18 cellular contexts compared by ENCODE assay signal in the genomic region with DNA sequence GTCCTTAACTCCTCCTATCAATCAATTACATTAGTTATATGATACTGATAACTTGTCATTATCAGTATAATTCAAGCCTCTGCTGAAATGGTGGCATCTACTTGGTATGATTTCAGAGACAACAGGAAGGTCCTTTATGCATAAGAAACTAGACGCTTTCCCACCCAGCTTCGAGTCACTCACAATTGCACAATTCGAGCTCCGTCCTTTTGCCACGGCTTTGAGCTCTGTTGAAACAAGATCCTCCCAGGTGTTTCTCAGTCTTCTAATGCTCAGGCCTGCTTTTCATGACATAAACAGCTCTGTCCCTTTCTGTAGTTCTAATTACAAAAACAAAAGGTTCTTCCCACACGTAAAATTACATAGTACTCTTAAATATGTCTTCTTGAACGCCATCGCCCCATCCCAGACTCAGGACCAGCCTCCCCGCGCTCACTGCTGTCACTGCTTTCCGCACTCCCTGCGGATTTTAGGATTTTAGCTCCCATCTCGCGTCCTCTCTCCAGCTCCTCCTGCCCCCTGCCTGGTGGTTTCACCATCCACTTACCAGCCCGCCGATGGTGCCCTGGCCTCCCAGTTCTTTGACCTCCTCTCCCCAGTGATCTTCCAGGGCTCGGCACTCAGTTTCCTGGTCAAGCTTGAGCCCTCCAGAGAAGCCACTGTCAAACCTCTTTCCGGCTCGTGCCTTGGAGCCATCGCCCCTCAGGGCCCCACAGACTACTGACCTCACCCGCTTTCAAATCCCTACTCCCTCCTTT. TPM values are rescaled to one million over a fixed set of nuclear protein-coding genes. Genes with fewer than 3 reads are reported as not detected.
DNase-seq lines count a peak whose midpoint lies in the region; ATAC-seq, FAIRE-seq and TF ChIP-seq lines count a peak whose summit lies in the region.
"Had no signal": no experiment of that assay in that cellular context is flagged by ENCODE, and none has a peak within 500 bp of the region (broad histone marks: within the 10 kb centered on the region; RNA-seq: fewer than 3 reads in every experiment).

No MANE protein-coding gene starts in this region.

- H3K79me2 ChIP-seq in HepG2 (ENCODE audit: insufficient read depth, low read length) (no peaks in the 10 kb centered on the region), mammary epithelial cell (ENCODE audit: insufficient read depth, low read length) (no peaks in the 10 kb centered on the region), mesendoderm (ENCODE audit: control insufficient read depth, insufficient read depth, low read length) (no peaks in the 10 kb centered on the region)

- H2AFZ ChIP-seq in HepG2 (ENCODE audit: low read length), result no peak overlapping the region
- no peak overlapping the region for H2AFZ ChIP-seq in mammary epithelial cell (ENCODE audit: low read depth, low read length)

- H2BK120ac ChIP-seq in mesendoderm (ENCODE audit: low read depth, low read length), result no peak overlapping the region

- peak overlapping the region; percentile 45 for H3K56ac ChIP-seq in mesendoderm (ENCODE audit: low read length)

- no peak for TF ChIP-seq RAD21 in HepG2 (CRISPR knock-in tag; IDR thresholded peaks at IDR 0.05)

- in situ Hi-C loops in HepG2 (cut with HindIII; ENCODE audit: extremely low pct_ligation_motif_present, low pct_unique_long_range_greater_than_20kb) (no loop called here), mammary epithelial cell (cut with MboI; ENCODE audit: low sequenced_read_pairs in 2 of 2) (no loop called here)

- H3K27me3 ChIP-seq in HepG2 (ENCODE audit: control insufficient read depth in 1 of 2, insufficient read depth in 2 of 2, low read length in 2 of 2) (no peaks in the 10 kb centered on the region), right lobe of liver (no peaks in the 10 kb centered on the region), mammary epithelial cell (ENCODE audit: insufficient read depth, low read length) (no peaks in the 10 kb centered on the region), mesendoderm (ENCODE audit: insufficient read depth, low read length, poor library complexity) (no peaks in the 10 kb centered on the region), vagina (no peaks in the 10 kb centered on the region)
- H3K27me3 ChIP-seq: sigmoid colon had no signal

- H4K5ac ChIP-seq in mesendoderm (ENCODE audit: low read length), result no peak overlapping the region

- H3K4ac ChIP-seq in mesendoderm (ENCODE audit: low read depth, low read length), result no peak overlapping the region

- BruUV-seq in HepG2 (replicated peaks; lab: Mats Ljungman, UMichigan) (no TSS peak), mammary epithelial cell (replicated peaks; lab: Mats Ljungman, UMichigan) (no TSS peak)

- TF ChIP-seq CTCF in HepG2 (CRISPR knock-in tag; IDR thresholded peaks at IDR 0.05), result no peak
- no peak for TF ChIP-seq CTCF in right lobe of liver (IDR thresholded peaks at IDR 0.05)
- no peak for TF ChIP-seq CTCF in mammary epithelial cell (conservative IDR thresholded peaks at IDR 0.05 in 1 of 2, IDR thresholded peaks at IDR 0.05 in 1 of 2; ENCODE audit: extremely low read depth in 1 of 2, insufficient read depth in 1 of 2, low read depth in 1 of 2, low read length in 2 of 2)
- TF ChIP-seq CTCF in vagina (IDR thresholded peaks at IDR 0.05), result no peak

- no peak overlapping the region for H3K9ac ChIP-seq in HepG2 (ENCODE audit: insufficient read depth, low read depth, low read length)
- no peak overlapping the region for H3K9ac ChIP-seq in mammary epithelial cell (ENCODE audit: insufficient read depth, low read length)
- H3K9ac ChIP-seq in mesendoderm (ENCODE audit: low read length), result no peak overlapping the region

- TF ChIP-seq EP300 in HepG2 (IDR thresholded peaks at IDR 0.05; ENCODE audit: low read depth in 2 of 2, low read length in 2 of 2) (no peak), HepG2 (CRISPR knock-in tag; IDR thresholded peaks at IDR 0.05; ENCODE audit: borderline replicate concordance) (no peak)

- H3K27ac ChIP-seq in HepG2 (ENCODE audit: extremely low read length, insufficient read depth, low read length) (no peak overlapping the region), right lobe of liver (no peak overlapping the region), mammary epithelial cell (ENCODE audit: insufficient read depth, low read depth, low read length) (no peak overlapping the region), mesendoderm (ENCODE audit: low read depth, low read length) (no peak overlapping the region), vagina (peak overlapping the region; percentile 44)
- H3K27ac ChIP-seq: sigmoid colon had no signal

- no peak for TF ChIP-seq POLR2A in HepG2 (IDR thresholded peaks at IDR 0.05; ENCODE audit: insufficient read depth in 1 of 2, low read depth in 2 of 2, low read length in 2 of 2)
- no peak for TF ChIP-seq POLR2A in right lobe of liver (IDR thresholded peaks at IDR 0.05)
- TF ChIP-seq POLR2A in vagina (IDR thresholded peaks at IDR 0.05), result no peak

- no peak overlapping the region for H2BK5ac ChIP-seq in mesendoderm (ENCODE audit: low read length)

- H3K36me3 ChIP-seq in HepG2 (replicated peaks in 1 of 2; ENCODE audit: control insufficient read depth in 1 of 2, insufficient read depth in 2 of 2, low read length in 2 of 2) (no peaks in the 10 kb centered on the region), right lobe of liver (no peaks in the 10 kb centered on the region), mammary epithelial cell (ENCODE audit: insufficient read depth, low read length) (no peaks in the 10 kb centered on the region), mesendoderm (ENCODE audit: control insufficient read depth, insufficient read depth, low read length) (no peaks in the 10 kb centered on the region), vagina (no peaks in the 10 kb centered on the region)
- H3K36me3 ChIP-seq: sigmoid colon had no signal

- dilution Hi-C loops in mammary epithelial cell (cut with HindIII; ENCODE audit: low sequenced_read_pairs), result loop anchor here (5.0 kb wide), 1 partner anchor 56 kb away; no protein-coding TSS in a partner anchor

- no peak overlapping the region for H4K8ac ChIP-seq in mesendoderm (ENCODE audit: low read depth, low read length)

- no peak for FAIRE-seq in HepG2 (lab: Jason Lieb, UNC)

- POLR2A ChIA-PET in HepG2 (lab: Yijun Ruan, JAX), result no interaction called here

- H3K23ac ChIP-seq in mesendoderm (ENCODE audit: low read length), result peak overlapping the region; percentile 34

- intact Hi-C loops in HepG2 (cut with micrococcal nuclease; ENCODE audit: unreplicated experiment), result no loop called here
- intact Hi-C loops in right lobe of liver (cut with DNase I), result no loop called here
- intact Hi-C loops in mammary epithelial cell (cut with micrococcal nuclease), result no loop called here
- intact Hi-C loops in vagina (cut with DNase I), result no loop called here

- ATAC-seq in HepG2 (no peak), right lobe of liver (no peak)
- ATAC-seq: GM12878; stimulated activated effector memory CD8-positive, alpha-beta T cell treated with anti-CD3 and anti-CD28 coated beads, Interleukin-12 subunit alpha, Interleukin-12 subunit beta, amount 100 ng/mL, for 72 hours had no signal

- H3K4me2 ChIP-seq in HepG2 (ENCODE audit: low read depth, low read length) (no peak overlapping the region), mammary epithelial cell (ENCODE audit: insufficient read depth, low read depth, low read length) (no peak overlapping the region), mesendoderm (ENCODE audit: low read length) (no peak overlapping the region)

- H3K4me3 ChIP-seq in HepG2 (replicated peaks in 1 of 3; ENCODE audit: insufficient read depth in 1 of 3, low read depth in 2 of 3, low read length in 3 of 3), result no peak overlapping the region
- no peak overlapping the region for H3K4me3 ChIP-seq in right lobe of liver
- H3K4me3 ChIP-seq in mammary epithelial cell (replicated peaks in 1 of 3; ENCODE audit: insufficient read depth in 1 of 3, low read depth in 2 of 3, low read length in 3 of 3), result no peak overlapping the region
- H3K4me3 ChIP-seq in mesendoderm (ENCODE audit: low read length), result no peak overlapping the region
- no peak overlapping the region for H3K4me3 ChIP-seq in vagina
- H3K4me3 ChIP-seq: GM12878, sigmoid colon had no signal

- no peaks in the 10 kb centered on the region for H4K20me1 ChIP-seq in HepG2 (ENCODE audit: insufficient read depth, low read length)
- no peaks in the 10 kb centered on the region for H4K20me1 ChIP-seq in mammary epithelial cell (ENCODE audit: insufficient read depth, low read length)

- H3K18ac ChIP-seq in mesendoderm (ENCODE audit: low read length), result no peak overlapping the region

- no peak overlapping the region for H2AK5ac ChIP-seq in mesendoderm (ENCODE audit: low read length)

- 65% methylated on average over 21 of the region's 21 CpGs for WGBS in HepG2 (ENCODE audit: low lambda C conversion rate)
- WGBS in right lobe of liver (ENCODE audit: insufficient coverage, low coverage, low lambda C conversion rate, missing lambda C conversion rate), result 79% methylated on average over 17 of the region's 21 CpGs
- 85% methylated on average over 20 of the region's 21 CpGs for WGBS in mammary epithelial cell (ENCODE audit: low coverage, missing lambda C conversion rate)
- WGBS in mesendoderm (ENCODE audit: extremely low coverage, insufficient coverage, low lambda C conversion rate), result no CpG with 5 or more reads among the region's 21 CpGs

- H2BK15ac ChIP-seq in mesendoderm (replicated peaks; ENCODE audit: low read depth), result no peak overlapping the region

- DNase-seq in HepG2 (ENCODE audit: low spot score) (no peak), right lobe of liver (no peak), mammary epithelial cell (peak; percentile 63), mesendoderm (no peak), vagina (ENCODE audit: extremely low spot score in 2 of 2) (no peak), NCI-H1417 (lab: John Stamatoyannopoulos, UW) (no peak), SHP77 (lab: John Stamatoyannopoulos, UW) (no peak), Ammon's horn (ENCODE audit: low spot score) (no peak)
- DNase-seq: activated CD4-positive, alpha-beta memory T cell treated with anti-CD3 and anti-CD28 coated beads for 36 hours; immature natural killer cell; KG1; NCI-H146; NCI-H446 treated with DMSO at 0.1 percent for 48 hours; sigmoid colon had no signal

- CTCF ChIA-PET in HepG2 (lab: Yijun Ruan, JAX; ENCODE audit: low intra/inter-chr PET ratio, low total read pairs), result no interaction called here
- CTCF ChIA-PET in mammary epithelial cell (lab: Charles Lee; ENCODE audit: low non-redundant PET), result no interaction called here

- H3K79me1 ChIP-seq in mesendoderm (ENCODE audit: low read length), result no peaks in the 10 kb centered on the region

- H3K9me3 ChIP-seq in HepG2 (ENCODE audit: low read length) (no peaks in the 10 kb centered on the region), right lobe of liver (no peaks in the 10 kb centered on the region), mammary epithelial cell (replicated peaks; ENCODE audit: insufficient read depth, low read length) (no peaks in the 10 kb centered on the region), vagina (no peaks in the 10 kb centered on the region)
- H3K9me3 ChIP-seq: sigmoid colon had no signal

- H3K4me1 ChIP-seq in HepG2 (ENCODE audit: insufficient read depth, low read length), result peaks cover 57% of the 10 kb centered on the region
- no peaks in the 10 kb centered on the region for H3K4me1 ChIP-seq in right lobe of liver
- peaks cover 21% of the 10 kb centered on the region for H3K4me1 ChIP-seq in mammary epithelial cell (ENCODE audit: insufficient read depth, low read length)
- H3K4me1 ChIP-seq in mesendoderm (ENCODE audit: control insufficient read depth, low read depth, low read length), result peaks cover 13% of the 10 kb centered on the region
- H3K4me1 ChIP-seq in vagina, result peaks cover 24% of the 10 kb centered on the region
- H3K4me1 ChIP-seq: sigmoid colon had no signal

RNA-seq across cellular contexts. Expression of gene PNPLA1, which starts 23.2 kb away (rescaled TPM):
- not detected in 2 replicates for total RNA-seq in HepG2 (2016; rRNA removed; fragmentation: Illumina TruSeq; extraction: Trizol)
- total RNA-seq in HepG2 (2016; cell fraction: cytosol; rRNA removed; fragmentation: Illumina TruSeq; extraction: Trizol; ENCODE audit: low read depth), result not detected in 2 replicates
- not detected in 2 replicates for total RNA-seq in HepG2 (2016; cell fraction: insoluble cytoplasmic fraction; rRNA removed; fragmentation: Illumina TruSeq; extraction: Trizol)
- total RNA-seq in HepG2 (2016; cell fraction: membrane; rRNA removed; fragmentation: Illumina TruSeq; extraction: Trizol), result not detected in 2 replicates
- total RNA-seq in HepG2 (2016; cell fraction: nucleus; rRNA removed; fragmentation: Illumina TruSeq; extraction: Trizol), result not detected in 2 replicates
- polyA plus RNA-seq in HepG2 (2011; rRNA removed), result not detected in 2 replicates
- 0.04 TPM in 1 of 2 replicates, not detected in the other for polyA plus RNA-seq in HepG2 (2011; cell fraction: cytosol; rRNA removed)
- polyA plus RNA-seq in HepG2 (2011; cell fraction: nucleus; rRNA removed), result not detected in 2 replicates
- polyA plus RNA-seq in HepG2 (2012), result 0.05 TPM in 1 of 2 replicates, not detected in the other
- polyA plus RNA-seq in HepG2 (2016; cell fraction: cytosol; fragmentation: Illumina TruSeq; extraction: Trizol; ENCODE audit: low read depth), result not detected in 2 replicates
- polyA plus RNA-seq in HepG2 (2016; cell fraction: insoluble cytoplasmic fraction; fragmentation: Illumina TruSeq; extraction: Trizol; ENCODE audit: low read depth), result not detected in 2 replicates
- polyA plus RNA-seq in HepG2 (2016; cell fraction: membrane; fragmentation: Illumina TruSeq; extraction: Trizol; ENCODE audit: low read depth), result not detected in 2 replicates
- not detected in 2 replicates for polyA plus RNA-seq in HepG2 (2016; cell fraction: nucleus; fragmentation: Illumina TruSeq; extraction: Trizol; ENCODE audit: insufficient read depth, low read depth)
- polyA minus RNA-seq in HepG2 (2011; rRNA and poly(A)+ RNA removed; ENCODE audit: low replicate concordance), result 2.7 TPM in 1 of 2 replicates, not detected in the other
- polyA minus RNA-seq in HepG2 (2011; cell fraction: cytosol; rRNA and poly(A)+ RNA removed), result not detected in 2 replicates
- not detected in 2 replicates for polyA minus RNA-seq in HepG2 (2011; cell fraction: nucleus; rRNA and poly(A)+ RNA removed)
- total RNA-seq in right lobe of liver, result not detected
- total RNA-seq in mammary epithelial cell, result not detected
- polyA plus RNA-seq in mammary epithelial cell, result not detected
- polyA minus RNA-seq in mammary epithelial cell, result 1.8 TPM
- 0.04 TPM for polyA plus RNA-seq in mesendoderm (2013, experiment 1 of 2)
- 0.04 TPM for polyA plus RNA-seq in mesendoderm (2013, experiment 2 of 2)
- not detected for total RNA-seq in vagina
- total RNA-seq: activated CD4-positive, alpha-beta memory T cell treated with anti-CD3 and anti-CD28 coated beads for 36 hours; GM12878; OCI-LY7; sigmoid colon; SK-MEL-5 had no signal
- polyA plus RNA-seq: immature natural killer cell had no signal

RNA-seq across cellular contexts. Expression of gene BRPF3, which starts 50.1 kb away (rescaled TPM):
- total RNA-seq in HepG2 (2016; rRNA removed; fragmentation: Illumina TruSeq; extraction: Trizol) (12.3 and 14.7 TPM in 2 replicates), right lobe of liver (10 to 100 TPM; 14.2 to 20.8 (median 18.6) TPM), mammary epithelial cell (10 to 100 TPM; 10.8 to 16.2 TPM), vagina (18.7 TPM)
- total RNA-seq in HepG2 (2016; cell fraction: cytosol; rRNA removed; fragmentation: Illumina TruSeq; extraction: Trizol; ENCODE audit: low read depth), result 2.7 and 4.1 TPM in 2 replicates
- total RNA-seq in HepG2 (2016; cell fraction: insoluble cytoplasmic fraction; rRNA removed; fragmentation: Illumina TruSeq; extraction: Trizol), result 13.1 and 13.7 TPM in 2 replicates
- 13.7 and 14.6 TPM in 2 replicates for total RNA-seq in HepG2 (2016; cell fraction: membrane; rRNA removed; fragmentation: Illumina TruSeq; extraction: Trizol)
- 20.5 and 24.2 TPM in 2 replicates for total RNA-seq in HepG2 (2016; cell fraction: nucleus; rRNA removed; fragmentation: Illumina TruSeq; extraction: Trizol)
- polyA plus RNA-seq in HepG2 (2011; rRNA removed) (22.9 and 25.2 TPM in 2 replicates), mammary epithelial cell (6.2 TPM)
- polyA plus RNA-seq in HepG2 (2011; cell fraction: cytosol; rRNA removed), result 17.0 and 19.9 TPM in 2 replicates
- polyA plus RNA-seq in HepG2 (2011; cell fraction: nucleus; rRNA removed), result 34.9 and 37.6 TPM in 2 replicates
- 27.0 and 27.6 TPM in 2 replicates for polyA plus RNA-seq in HepG2 (2012)
- polyA plus RNA-seq in HepG2 (2016; cell fraction: cytosol; fragmentation: Illumina TruSeq; extraction: Trizol; ENCODE audit: low read depth), result 3.5 and 4.2 TPM in 2 replicates
- 29.3 and 35.1 TPM in 2 replicates for polyA plus RNA-seq in HepG2 (2016; cell fraction: insoluble cytoplasmic fraction; fragmentation: Illumina TruSeq; extraction: Trizol; ENCODE audit: low read depth)
- 18.5 and 19.9 TPM in 2 replicates for polyA plus RNA-seq in HepG2 (2016; cell fraction: membrane; fragmentation: Illumina TruSeq; extraction: Trizol; ENCODE audit: low read depth)
- 41.3 and 46.6 TPM in 2 replicates for polyA plus RNA-seq in HepG2 (2016; cell fraction: nucleus; fragmentation: Illumina TruSeq; extraction: Trizol; ENCODE audit: insufficient read depth, low read depth)
- 16.1 and 49.4 TPM in 2 replicates for polyA minus RNA-seq in HepG2 (2011; rRNA and poly(A)+ RNA removed; ENCODE audit: low replicate concordance)
- 10.9 and 14.6 TPM in 2 replicates for polyA minus RNA-seq in HepG2 (2011; cell fraction: cytosol; rRNA and poly(A)+ RNA removed)
- 61.0 and 69.4 TPM in 2 replicates for polyA minus RNA-seq in HepG2 (2011; cell fraction: nucleus; rRNA and poly(A)+ RNA removed)
- polyA minus RNA-seq in mammary epithelial cell, result 17.8 TPM
- polyA plus RNA-seq in mesendoderm (2013, experiment 1 of 2), result 30.7 TPM
- polyA plus RNA-seq in mesendoderm (2013, experiment 2 of 2), result 29.2 TPM
